Comparison of ENCODE assay signal across 14 cellular contexts in the genomic region with DNA sequence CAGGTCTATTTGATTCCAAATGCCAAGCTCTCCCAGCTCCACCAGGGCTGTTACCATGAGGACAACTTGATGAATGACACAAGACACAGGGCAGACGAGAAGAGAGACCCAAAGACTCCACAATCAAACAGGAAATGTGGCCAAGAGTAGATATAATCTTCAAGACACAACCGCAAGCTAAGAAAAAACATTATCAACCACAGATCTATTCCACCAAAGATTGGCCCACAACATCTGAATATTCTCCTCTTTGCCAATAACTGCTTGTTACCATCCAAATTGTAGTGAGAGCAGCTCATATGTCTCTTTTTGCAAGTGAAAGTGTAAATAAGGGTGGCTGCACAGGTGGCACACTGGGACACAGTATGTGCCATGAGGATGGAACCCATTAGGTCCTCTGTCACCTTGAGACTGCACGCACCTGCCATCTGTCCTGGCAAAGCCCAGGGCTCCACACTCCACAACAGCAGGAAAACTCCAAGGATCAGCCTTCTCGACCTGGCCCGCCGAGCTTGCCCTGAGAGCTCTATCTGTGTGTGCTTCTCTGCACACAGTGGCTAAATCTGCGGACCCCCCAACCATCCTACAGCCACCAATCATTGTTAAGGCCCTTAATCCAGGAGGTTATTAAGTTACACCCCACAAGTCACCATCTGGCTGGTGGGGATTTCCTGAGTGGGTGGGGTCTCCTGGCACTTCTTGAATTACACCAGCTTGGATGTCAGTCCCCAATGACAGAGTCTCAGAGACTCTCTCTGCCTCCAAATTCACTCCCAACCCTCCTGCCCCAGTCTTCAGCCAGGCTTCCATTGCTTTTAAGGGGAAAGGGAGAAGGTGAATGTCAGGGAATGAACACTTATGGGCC. TPM values are rescaled to one million over a fixed set of nuclear protein-coding genes. Genes with fewer than 3 reads are reported as not detected.
DNase-seq lines count a peak whose midpoint lies in the region; ATAC-seq and TF ChIP-seq lines count a peak whose summit lies in the region.
"Had no signal": no experiment of that assay in that cellular context is flagged by ENCODE, and none has a peak within 500 bp of the region (broad histone marks: within the 10 kb centered on the region; RNA-seq: fewer than 3 reads in every experiment).

No MANE protein-coding gene starts in this region.

- no peak overlapping the region for H3K4me2 ChIP-seq in neural progenitor cell

- peak overlapping the region; percentile 72 for H3K27ac Mint-ChIP-seq in activated CD4-positive, alpha-beta T cell treated with anti-CD3 and anti-CD28 coated beads, Interleukin-2, amount 10 ng/mL, durations not matched to agents 24 days and 14 days
- H3K27ac Mint-ChIP-seq in activated T-cell treated with anti-CD3 and anti-CD28 coated beads, Interleukin-2, amount 50 U/mL, for 72 hours: peak overlapping the region; percentile 5
- peak overlapping the region; percentile 43 for H3K27ac Mint-ChIP-seq in neural progenitor cell

- H4K20me1 ChIP-seq in neural progenitor cell (ENCODE audit: low read depth): no peaks in the 10 kb centered on the region

- no peaks in the 10 kb centered on the region for H3F3A ChIP-seq in neural progenitor cell (ENCODE audit: low read depth)

- H3K4me1 Mint-ChIP-seq in activated CD4-positive, alpha-beta T cell treated with anti-CD3 and anti-CD28 coated beads, Interleukin-2, amount 10 ng/mL, durations not matched to agents 24 days and 14 days: peaks cover 41% of the 10 kb centered on the region
- H3K4me1 Mint-ChIP-seq in activated T-cell treated with anti-CD3 and anti-CD28 coated beads, Interleukin-2, amount 50 U/mL, for 72 hours (ENCODE audit: low read depth): peaks cover 26% of the 10 kb centered on the region
- no peaks in the 10 kb centered on the region for H3K4me1 Mint-ChIP-seq in neural progenitor cell

- intact Hi-C loops in activated CD4-positive, alpha-beta T cell treated with anti-CD3 and anti-CD28 coated beads, Interleukin-2, amount 10 ng/mL, durations not matched to agents 24 days and 14 days (cut with micrococcal nuclease): loop anchor here (1.0 kb wide), 2 partner anchors 11 to 22 kb away; no protein-coding TSS in a partner anchor
- intact Hi-C loops in lower leg skin (cut with DNase I; ENCODE audit: low total_unique reads): no loop called here

- no peak for TF ChIP-seq POLR2A in lower leg skin (IDR thresholded peaks at IDR 0.05)

- H3K36me3 Mint-ChIP-seq in activated CD4-positive, alpha-beta T cell treated with anti-CD3 and anti-CD28 coated beads, Interleukin-2, amount 10 ng/mL, durations not matched to agents 24 days and 14 days (ENCODE audit: low read depth): peaks cover 46% of the 10 kb centered on the region
- peaks cover 11 to 13% of the 10 kb centered on the region in 2 donors for H3K36me3 Mint-ChIP-seq in activated T-cell treated with anti-CD3 and anti-CD28 coated beads, Interleukin-2, amount 50 U/mL, for 72 hours (ENCODE audit: insufficient read depth in 2 of 2)
- no peaks in the 10 kb centered on the region for H3K36me3 Mint-ChIP-seq in neural progenitor cell

- no peaks in the 10 kb centered on the region for H3K36me3 ChIP-seq in neural progenitor cell
- H3K36me3 ChIP-seq: ascending aorta, upper lobe of left lung had no signal

- H3K9ac ChIP-seq in neural progenitor cell: no peak overlapping the region

- TF ChIP-seq CTCF in neural progenitor cell (IDR thresholded peaks at IDR 0.05) (no peak), lower leg skin (IDR thresholded peaks at IDR 0.05) (no peak)

- H3K27me3 Mint-ChIP-seq in activated CD4-positive, alpha-beta T cell treated with anti-CD3 and anti-CD28 coated beads, Interleukin-2, amount 10 ng/mL, durations not matched to agents 24 days and 14 days: peaks cover 6% of the 10 kb centered on the region
- H3K27me3 Mint-ChIP-seq in activated T-cell treated with anti-CD3 and anti-CD28 coated beads, Interleukin-2, amount 50 U/mL, for 72 hours (ENCODE audit: low read depth): peaks cover 36% of the 10 kb centered on the region
- peaks cover 2% of the 10 kb centered on the region for H3K27me3 Mint-ChIP-seq in neural progenitor cell (ENCODE audit: insufficient read depth, low read depth)

- peak overlapping the region; percentile 67 for H3K4me3 Mint-ChIP-seq in activated CD4-positive, alpha-beta T cell treated with anti-CD3 and anti-CD28 coated beads, Interleukin-2, amount 10 ng/mL, durations not matched to agents 24 days and 14 days
- H3K4me3 Mint-ChIP-seq in activated T-cell treated with anti-CD3 and anti-CD28 coated beads, Interleukin-2, amount 50 U/mL, for 72 hours: peak overlapping the region; percentile 25 to 58
- H3K4me3 Mint-ChIP-seq in neural progenitor cell: no peak overlapping the region

- no peak overlapping the region for H3K27ac ChIP-seq in neural progenitor cell
- H3K27ac ChIP-seq: ascending aorta, upper lobe of left lung had no signal

- H3K9me3 ChIP-seq in neural progenitor cell (ENCODE audit: low read depth): no peaks in the 10 kb centered on the region
- H3K9me3 ChIP-seq: ascending aorta, upper lobe of left lung had no signal

- ATAC-seq in activated T-cell treated with anti-CD3 and anti-CD28 coated beads, Interleukin-2, amount 50 U/mL, for 72 hours (replicated peaks in 1 of 2): peak; percentile 89 to 90
- ATAC-seq in GM18520 (IDR thresholded peaks at IDR 0.05; ENCODE audit: unreplicated experiment): no peak

- no peaks in the 10 kb centered on the region for H3K79me2 ChIP-seq in neural progenitor cell (ENCODE audit: low read depth)

- peak; percentile 88 for DNase-seq in activated CD4-positive, alpha-beta T cell treated with anti-CD3 and anti-CD28 coated beads, Interleukin-2, amount 10 ng/mL, durations not matched to agents 24 days and 14 days
- no peak for DNase-seq in activated CD4-positive, alpha-beta T cell treated with anti-CD3 and anti-CD28 coated beads, Interleukin-2, amount 50 U/mL, for 4 hours
- DNase-seq in KBM-7 (peak; percentile 54), neural progenitor cell (ENCODE audit: low spot score) (no peak), GDM1 (lab: John Stamatoyannopoulos, UW) (no peak), lower leg skin (ENCODE audit: low spot score in 2 of 2) (no peak)
- peak; percentile 25 to 34 for DNase-seq in activated T-cell treated with anti-CD3 and anti-CD28 coated beads, Interleukin-2, amount 50 U/mL, for 72 hours
- DNase-seq: NCI-H1105, NCI-H446, upper lobe of left lung had no signal

- in situ Hi-C loops in KBM-7 (cut with MboI; ENCODE audit: low pct_unique_long_range_greater_than_20kb, low sequenced_read_pairs): no loop called here

- H3K4me3 ChIP-seq in neural progenitor cell (no peak overlapping the region), lower leg skin (ENCODE audit: low read depth, poor library complexity, severe bottlenecking) (no peak overlapping the region)
- H3K4me3 ChIP-seq: ascending aorta, upper lobe of left lung had no signal

- H3K27me3 ChIP-seq in neural progenitor cell: no peaks in the 10 kb centered on the region
- H3K27me3 ChIP-seq: ascending aorta, upper lobe of left lung had no signal

- 59 to 74% methylated on average over 7 of the region's 7 CpGs for WGBS in lower leg skin, 2 donors

- no peaks in the 10 kb centered on the region for H3K4me1 ChIP-seq in neural progenitor cell
- H3K4me1 ChIP-seq: ascending aorta, upper lobe of left lung had no signal

- H2AFZ ChIP-seq in neural progenitor cell (replicated peaks): no peak overlapping the region

- peaks cover 26% of the 10 kb centered on the region for H3K9me3 Mint-ChIP-seq in activated CD4-positive, alpha-beta T cell treated with anti-CD3 and anti-CD28 coated beads, Interleukin-2, amount 10 ng/mL, durations not matched to agents 24 days and 14 days
- peaks cover 4 to 11% of the 10 kb centered on the region in 2 donors for H3K9me3 Mint-ChIP-seq in activated T-cell treated with anti-CD3 and anti-CD28 coated beads, Interleukin-2, amount 50 U/mL, for 72 hours
- no peaks in the 10 kb centered on the region for H3K9me3 Mint-ChIP-seq in neural progenitor cell

RNA-seq across cellular contexts. Expression of gene DYNLRB2, which starts 50.5 kb away (rescaled TPM):
- total RNA-seq in activated CD4-positive, alpha-beta T cell treated with anti-CD3 and anti-CD28 coated beads, Interleukin-2, amount 10 ng/mL, durations not matched to agents 24 days and 14 days: not detected in 2 replicates
- 1 to 10 TPM in 1 of 2 donors, not detected in 1; 1.5 TPM for total RNA-seq in activated T-cell treated with anti-CD3 and anti-CD28 coated beads, Interleukin-2, amount 50 U/mL, for 72 hours
- not detected in 2 replicates for total RNA-seq in neural progenitor cell (ENCODE audit: low replicate concordance)
- total RNA-seq in lower leg skin: 1 to 10 TPM in 2 of 4 donors, not detected in 2; 3.6 to 4.1 TPM
- total RNA-seq: A673, ascending aorta, osteocyte had no signal

Comparison
In these comparisons a context has a peak if more than half of its experiments do, and no peak if none do; other contexts are left out.
1. DNase-seq: peak in activated CD4-positive, alpha-beta T cell treated with anti-CD3 and anti-CD28 coated beads, Interleukin-2, amount 10 ng/mL, durations not matched to agents 24 days and 14 days (single experiment), KBM-7 (single experiment) and activated T-cell treated with anti-CD3 and anti-CD28 coated beads, Interleukin-2, amount 50 U/mL, for 72 hours (2 of 2); none in activated CD4-positive, alpha-beta T cell treated with anti-CD3 and anti-CD28 coated beads, Interleukin-2, amount 50 U/mL, for 4 hours (0 of 2), neural progenitor cell (single experiment), GDM1 (single experiment) and lower leg skin (0 of 2).
2. H3K27ac Mint-ChIP-seq: peak in every context shown above with its lines; median percentile 72 in activated CD4-positive, alpha-beta T cell treated with anti-CD3 and anti-CD28 coated beads, Interleukin-2, amount 10 ng/mL, durations not matched to agents 24 days and 14 days; 43 in neural progenitor cell; 5 in activated T-cell treated with anti-CD3 and anti-CD28 coated beads, Interleukin-2, amount 50 U/mL, for 72 hours.